8 cellular contexts compared by ENCODE assay signal in the genomic region with DNA sequence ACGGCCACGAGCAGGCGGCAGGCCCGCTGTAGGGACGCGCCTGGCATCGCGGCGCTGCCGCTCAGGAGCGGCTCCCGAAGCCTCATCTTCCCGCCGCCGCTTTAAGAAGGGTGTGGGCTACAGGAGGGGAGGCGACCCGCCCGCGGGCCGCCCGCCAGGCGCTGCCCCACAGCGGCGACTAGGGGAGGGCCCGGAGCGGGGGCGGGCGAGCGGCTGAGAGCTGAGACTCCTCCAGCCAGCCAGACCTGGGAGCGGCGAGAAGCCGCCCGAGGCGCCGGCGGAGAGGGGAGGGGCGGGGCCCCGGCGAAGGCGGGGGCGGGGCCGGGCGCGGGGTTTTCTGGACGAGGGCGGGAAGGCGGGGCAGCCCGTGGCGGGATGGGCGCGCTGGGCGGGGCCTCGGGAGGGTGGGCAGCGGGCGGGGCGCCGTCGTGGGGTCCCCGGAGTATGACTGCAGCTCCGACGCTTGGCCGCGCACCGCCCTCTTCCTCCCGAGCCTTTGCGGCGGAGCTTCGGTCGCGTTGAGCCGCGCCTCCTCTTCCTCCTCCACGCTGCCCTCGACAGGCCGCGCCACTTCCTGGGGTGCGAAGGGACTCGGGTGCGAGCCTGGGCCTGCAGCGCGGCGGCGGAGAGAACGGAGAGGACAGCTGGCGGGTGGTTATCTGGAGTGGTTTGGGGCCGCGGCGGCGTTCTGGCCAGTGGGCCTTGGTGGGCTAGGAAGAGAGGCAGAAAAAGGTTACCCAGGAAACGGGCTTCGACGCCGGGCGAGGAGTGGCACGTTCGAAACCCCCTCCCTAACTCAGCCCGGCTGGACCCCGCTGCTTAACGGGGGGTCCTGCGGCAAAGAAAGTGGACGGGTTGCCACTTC. TPM values are rescaled to one million over a fixed set of nuclear protein-coding genes. Genes with fewer than 3 reads are reported as not detected.
DNase-seq lines count a peak whose midpoint lies in the region; ATAC-seq, FAIRE-seq and TF ChIP-seq lines count a peak whose summit lies in the region.

B4GALT1 (minus strand) TSS at position 253 of the 865 bp plus-strand sequence; CDS start at position 86, 167 bp downstream.

- peaks cover 32% of the 10 kb centered on the region for H3K27me3 ChIP-seq in HUES64 (ENCODE audit: insufficient read depth, low read length)
- no peaks in the 10 kb centered on the region for H3K27me3 ChIP-seq in endothelial cell of umbilical vein (ENCODE audit: control insufficient read depth in 2 of 2, insufficient read depth in 2 of 2, low read length in 2 of 2)

- TF ChIP-seq CTCF in D721Med (IDR thresholded peaks at IDR 0.05; ENCODE audit: insufficient read depth, missing control alignments), result no peak
- TF ChIP-seq CTCF in OCI-LY7 (conservative IDR thresholded peaks at IDR 0.05; ENCODE audit: low read length), result 0 out of 2 replicates have a peak, but pooled peaks have one; percentile 23
- no peak for TF ChIP-seq CTCF in endothelial cell of umbilical vein (IDR thresholded peaks at IDR 0.05; ENCODE audit: extremely low read depth in 1 of 2, insufficient read depth in 1 of 2, low read depth in 1 of 2, low read length in 2 of 2)

- no peaks in the 10 kb centered on the region for H3K9me3 ChIP-seq in HUES64 (ENCODE audit: insufficient read depth, low read depth, low read length)
- no peaks in the 10 kb centered on the region for H3K9me3 ChIP-seq in OCI-LY7 (ENCODE audit: low read length)
- H3K9me3 ChIP-seq in endothelial cell of umbilical vein (replicated peaks; ENCODE audit: control insufficient read depth, insufficient read depth, low read length), result no peaks in the 10 kb centered on the region

- H2AFZ ChIP-seq in OCI-LY7 (ENCODE audit: low read length) (peak within 1 kb of the TSS; percentile 62), endothelial cell of umbilical vein (ENCODE audit: low read depth, low read length) (peak within 1 kb of the TSS; percentile 72)

- no TSS peak for BruUV-seq in OCI-LY7 (replicated peaks; lab: Mats Ljungman, UMichigan)
- no TSS peak for BruUV-seq in endothelial cell of umbilical vein (replicated peaks; lab: Mats Ljungman, UMichigan)

- WGBS in HUES64, result 3% methylated on average over 101 of the region's 101 CpGs

- H3K9me2 ChIP-seq in OCI-LY7 (ENCODE audit: insufficient read depth, low read length), result no peaks in the 10 kb centered on the region

- intact Hi-C loops in OCI-LY7 (cut with micrococcal nuclease; ENCODE audit: unreplicated experiment) (loop anchor here (1.0 to 2.0 kb wide), 4 partner anchors 8 to 143 kb away; partner anchors contain the start of gene DNAJA1), endothelial cell of umbilical vein (cut with micrococcal nuclease) (loop anchor here (1.0 to 5.0 kb wide), 7 partner anchors 8 to 140 kb away; partner anchors contain the start of genes BAG1, DNAJA1 and SMU1)

- H3K79me2 ChIP-seq in OCI-LY7 (ENCODE audit: insufficient read depth, low read depth, low read length), result peaks cover 45% of the 10 kb centered on the region
- H3K79me2 ChIP-seq in endothelial cell of umbilical vein (ENCODE audit: control insufficient read depth, insufficient read depth, low read length), result peaks cover 41% of the 10 kb centered on the region

- peak; percentile 53 for ATAC-seq in GM21447 (IDR thresholded peaks at IDR 0.05; ENCODE audit: unreplicated experiment)

- DNase-seq in D721Med (ENCODE audit: insufficient read length, low spot score), result peak; percentile 88
- DNase-seq in OCI-LY7 (ENCODE audit: low spot score), result peak; percentile 95
- DNase-seq in activated T-cell treated with anti-CD3 and anti-CD28 coated beads for 1 hour (ENCODE audit: low read depth), result peak; percentile 96
- peak; percentile 93 for DNase-seq in endothelial cell of umbilical vein (ENCODE audit: low read depth, low spot score)
- peak; percentile 21 for DNase-seq in middle frontal gyrus (ENCODE audit: extremely low spot score, low spot score)
- DNase-seq in stimulated activated CD8-positive, alpha-beta memory T cell treated with anti-CD3 and anti-CD28 coated beads, Interleukin-2, amount 100 ng/mL, for 1 hour (ENCODE audit: low read depth in 2 of 2), result peak; percentile 97

- H3K27ac ChIP-seq in HUES64 (ENCODE audit: low read depth, low read length) (peak within 1 kb of the TSS; percentile 41; the same call in 1 of the 2 replicates), OCI-LY7 (ENCODE audit: low read depth, low read length, poor library complexity, severe bottlenecking) (peak within 1 kb of the TSS; percentile 68), endothelial cell of umbilical vein (ENCODE audit: insufficient read depth, low read depth, low read length) (peak within 1 kb of the TSS; percentile 78)

- peak within 1 kb of the TSS; percentile 73 for H3K9ac ChIP-seq in HUES64 (ENCODE audit: low read depth, low read length)
- peak within 1 kb of the TSS; percentile 88 for H3K9ac ChIP-seq in endothelial cell of umbilical vein (replicated peaks; ENCODE audit: extremely low read depth, insufficient read depth, low read length)

- POLR2A ChIA-PET in OCI-LY7 (lab: Charles Lee) (interaction anchor here (0.7 to 1.1 kb wide), 5 partner anchors 10 to 130 kb away, joined by 3 to 8 read pairs (median 3); no protein-coding TSS in a partner anchor), endothelial cell of umbilical vein (lab: Charles Lee) (interaction anchor here (0.8 to 1.2 kb wide), 3 partner anchors 16 to 143 kb away, joined by 3 to 4 read pairs (median 3); no protein-coding TSS in a partner anchor)

- H3K4me3 ChIP-seq in HUES64 (ENCODE audit: low read length), result peak within 1 kb of the TSS; percentile 92
- peak within 1 kb of the TSS; percentile 93 for H3K4me3 ChIP-seq in OCI-LY7 (ENCODE audit: low read depth, low read length, poor library complexity, severe bottlenecking)
- H3K4me3 ChIP-seq in endothelial cell of umbilical vein (replicated peaks in 1 of 3; ENCODE audit: insufficient read depth in 1 of 3, low read depth in 1 of 3, low read length in 3 of 3), result peak within 1 kb of the TSS; percentile 75 to 82 (median 76)

- dilution Hi-C loops in endothelial cell of umbilical vein (cut with MboI; ENCODE audit: extremely low pct_ligation_motif_present, low sequenced_read_pairs), result no loop called here

- H3K9me1 ChIP-seq in endothelial cell of umbilical vein (replicated peaks; ENCODE audit: control insufficient read depth, extremely low read depth, insufficient read depth, low read length), result no peaks in the 10 kb centered on the region

- CTCF ChIA-PET in OCI-LY7 (lab: Charles Lee; ENCODE audit: unreplicated experiment) (interaction anchor here (0.6 to 1.2 kb wide), 2 partner anchors 20 to 286 kb away, joined by 3 read pairs; no protein-coding TSS in a partner anchor), endothelial cell of umbilical vein (lab: Charles Lee) (interaction anchor here (0.6 to 1.5 kb wide), 16 partner anchors 8 to 91 kb away, joined by 3 to 8 read pairs (median 3); partner anchors contain the start of gene SMU1)

- H3K4me2 ChIP-seq in OCI-LY7 (ENCODE audit: low read length), result peak within 1 kb of the TSS; percentile 89
- H3K4me2 ChIP-seq in endothelial cell of umbilical vein (ENCODE audit: insufficient read depth, low read length), result peak within 1 kb of the TSS; percentile 70

- no peaks in the 10 kb centered on the region for H3K36me3 ChIP-seq in HUES64 (ENCODE audit: insufficient read depth, low read length)
- H3K36me3 ChIP-seq in OCI-LY7 (ENCODE audit: insufficient read depth, low read length), result no peaks in the 10 kb centered on the region
- H3K36me3 ChIP-seq in endothelial cell of umbilical vein (ENCODE audit: control insufficient read depth in 2 of 2, extremely low read depth in 1 of 2, insufficient read depth in 2 of 2, low read length in 2 of 2), result no peaks in the 10 kb centered on the region

- peaks cover 19% of the 10 kb centered on the region for H3K4me1 ChIP-seq in HUES64 (ENCODE audit: insufficient read depth, low read length)
- H3K4me1 ChIP-seq in OCI-LY7 (ENCODE audit: insufficient read depth, low read length, poor library complexity, severe bottlenecking), result peaks cover 48% of the 10 kb centered on the region
- peaks cover 37% of the 10 kb centered on the region for H3K4me1 ChIP-seq in endothelial cell of umbilical vein (ENCODE audit: control insufficient read depth, extremely low read depth, insufficient read depth, low read length)

- FAIRE-seq in D721Med (lab: Jason Lieb, UNC) (no peak), endothelial cell of umbilical vein (lab: Jason Lieb, UNC) (peak; percentile 95)

- peak; percentile 76 for TF ChIP-seq POLR2A in endothelial cell of umbilical vein (IDR thresholded peaks at IDR 0.05; ENCODE audit: low read depth, low read length)

- 0 out of 2 replicates have a peak, but pooled peaks cover 5% of the 10 kb centered on the region for H4K20me1 ChIP-seq in OCI-LY7 (ENCODE audit: insufficient read depth, low read length)
- no peaks in the 10 kb centered on the region for H4K20me1 ChIP-seq in endothelial cell of umbilical vein (replicated peaks; ENCODE audit: control insufficient read depth, extremely low read depth, insufficient read depth, low read length)

TF ChIP-seq in endothelial cell of umbilical vein, 7 proteins besides CTCF, POLR2A, EP300 and RAD21:
- TF ChIP-seq EZH2 (IDR thresholded peaks at IDR 0.05; ENCODE audit: borderline replicate concordance, low read depth, low read length, severe bottlenecking), result no peak
- peak; percentile 62 for TF ChIP-seq POLR2AphosphoS5 (IDR thresholded peaks at IDR 0.05; ENCODE audit: insufficient read depth, low read depth, low read length)
- TF ChIP-seq MAX (IDR thresholded peaks at IDR 0.05; ENCODE audit: insufficient read depth, insufficient read length), result peak; percentile 38

RNA-seq across cellular contexts. Expression of gene B4GALT1, which starts in this region (rescaled TPM):
- polyA plus RNA-seq in HUES64 (2013, experiment 1 of 2), result 14.2 TPM
- 17.8 TPM for polyA plus RNA-seq in HUES64 (2013, experiment 2 of 2)
- 8.1 and 12.8 TPM in 2 replicates for total RNA-seq in OCI-LY7 (2014; rRNA removed; shearing (Covaris generic))
- total RNA-seq in OCI-LY7 (2022), result 38.7 and 43.7 TPM in 2 replicates
- total RNA-seq in endothelial cell of umbilical vein, result 65.6 and 66.5 TPM in 2 replicates
- 61.3 and 61.4 TPM in 2 replicates for polyA plus RNA-seq in endothelial cell of umbilical vein
- 38.4 and 38.5 TPM in 2 replicates for polyA plus RNA-seq in endothelial cell of umbilical vein (2011; cell fraction: cytosol; rRNA removed)
- polyA plus RNA-seq in endothelial cell of umbilical vein (2011; cell fraction: nucleus; rRNA removed), result 20.8 and 22.6 TPM in 2 replicates
- polyA plus RNA-seq in endothelial cell of umbilical vein (2012), result 59.6 and 71.4 TPM in 2 replicates
- 80.7 and 81.6 TPM in 2 replicates for polyA minus RNA-seq in endothelial cell of umbilical vein
- polyA minus RNA-seq in endothelial cell of umbilical vein (2011; cell fraction: cytosol; rRNA and poly(A)+ RNA removed), result 182 TPM
- polyA minus RNA-seq in endothelial cell of umbilical vein (2011; cell fraction: nucleus; rRNA and poly(A)+ RNA removed), result 19.3 and 19.9 TPM in 2 replicates

Comparison
In these comparisons a context has a peak if more than half of its experiments do, and no peak if none do; other contexts are left out.
1. Peak in every context shown above with its lines: DNase-seq, ATAC-seq, H3K4me3 ChIP-seq and H3K27ac ChIP-seq.
2. DNase-seq: peak in every context shown above with its lines; median percentile 97 in stimulated activated CD8-positive, alpha-beta memory T cell treated with anti-CD3 and anti-CD28 coated beads, Interleukin-2, amount 100 ng/mL, for 1 hour; 96 in activated T-cell treated with anti-CD3 and anti-CD28 coated beads for 1 hour; 95 in OCI-LY7; 93 in endothelial cell of umbilical vein; 88 in D721Med; 21 in middle frontal gyrus.